ENCODE assay signal across 15 cellular contexts in the genomic region with DNA sequence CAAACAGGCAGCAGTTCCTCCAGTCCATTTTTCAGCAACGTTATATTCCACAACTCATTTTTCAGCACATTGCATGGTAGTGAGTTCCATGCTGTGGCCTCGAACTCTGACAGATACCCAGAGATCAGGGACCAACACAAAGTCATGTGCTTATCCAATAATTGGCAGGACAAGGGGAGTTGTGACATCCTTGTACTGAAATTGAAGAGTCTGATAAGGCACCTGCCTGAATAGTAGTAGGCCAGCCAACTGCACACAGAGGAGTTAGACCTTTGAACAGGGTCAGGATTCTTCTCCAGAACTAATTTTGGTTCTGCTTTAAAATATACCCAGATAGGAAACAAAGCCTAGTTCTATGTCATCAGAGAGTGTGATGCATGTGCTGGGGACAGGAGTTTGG. TPM values are rescaled to one million over a fixed set of nuclear protein-coding genes. Genes with fewer than 3 reads are reported as not detected.
DNase-seq lines count a peak whose midpoint lies in the region; ATAC-seq, FAIRE-seq and TF ChIP-seq lines count a peak whose summit lies in the region.
"Had no signal": no experiment of that assay in that cellular context is flagged by ENCODE, and none has a peak within 500 bp of the region (broad histone marks: within the 10 kb centered on the region; RNA-seq: fewer than 3 reads in every experiment).

No MANE protein-coding gene starts in this region.

- H3K27ac ChIP-seq in RWPE2 (ENCODE audit: poor library complexity, severe bottlenecking) (peak overlapping the region; percentile 86), kidney (ENCODE audit: low read depth in 2 of 2, low read length in 2 of 2) (peak overlapping the region; percentile 5 to 63), thyroid gland (peak overlapping the region; percentile 32 to 64 (median 42))

- no peak overlapping the region for H3K9ac ChIP-seq in kidney (ENCODE audit: low read length in 2 of 2)

- no peaks in the 10 kb centered on the region for H3K27me3 Mint-ChIP-seq in chondrocyte (ENCODE audit: low read depth)
- H3K27me3 Mint-ChIP-seq: CD4-positive, alpha-beta memory T cell had no signal

- ATAC-seq in RWPE2 (ENCODE audit: low read depth) (no peak), GM18520 (IDR thresholded peaks at IDR 0.05; ENCODE audit: unreplicated experiment) (no peak), GM18511 (IDR thresholded peaks at IDR 0.05; ENCODE audit: unreplicated experiment) (no peak)
- ATAC-seq: Panc1 had no signal

- no peaks in the 10 kb centered on the region for H3K27me3 ChIP-seq in RWPE2 (ENCODE audit: insufficient read depth, poor library complexity, severe bottlenecking)
- H3K27me3 ChIP-seq in thyroid gland: no peaks in the 10 kb centered on the region
- H3K27me3 ChIP-seq: BE2C had no signal

- H3K4me3 ChIP-seq in RWPE2 (ENCODE audit: severe bottlenecking) (no peak overlapping the region), kidney (ENCODE audit: low read length in 2 of 2) (no peak overlapping the region), thyroid gland (replicated peaks in 1 of 3) (no peak overlapping the region)

- H3K27ac Mint-ChIP-seq in chondrocyte (ENCODE audit: unreplicated experiment): peak overlapping the region; percentile 75
- H3K27ac Mint-ChIP-seq: CD4-positive, alpha-beta memory T cell had no signal

- no peak for TF ChIP-seq POLR2A in thyroid gland (IDR thresholded peaks at IDR 0.05)

- WGBS in thyroid gland, 2 donors: 94 to 97% methylated on average over 2 of the region's 2 CpGs

- intact Hi-C loops in kidney (cut with DNase I) (no loop called here), thyroid gland (cut with DNase I) (no loop called here)

- H3K36me3 Mint-ChIP-seq in chondrocyte (ENCODE audit: low read depth): peaks cover 14% of the 10 kb centered on the region

- no peak overlapping the region for H3K4me3 Mint-ChIP-seq in chondrocyte (ENCODE audit: unreplicated experiment)
- H3K4me3 Mint-ChIP-seq: CD4-positive, alpha-beta memory T cell had no signal

- H3K4me1 Mint-ChIP-seq in chondrocyte (ENCODE audit: low read depth): peaks cover 49% of the 10 kb centered on the region
- H3K4me1 Mint-ChIP-seq: CD4-positive, alpha-beta memory T cell had no signal

- DNase-seq in RWPE2 (ENCODE audit: low spot score) (no peak), chondrocyte (ENCODE audit: low spot score) (no peak), kidney (no peak), thyroid gland (no peak), germinal center (ENCODE audit: low spot score) (no peak)
- DNase-seq: BE2C; CD4-positive, alpha-beta memory T cell; NCI-H1436; NCI-H2029 treated with DMSO at 0.1 percent for 48 hours; NCI-H510A treated with DMSO at 0.1 percent for 48 hours; SIG-M5 had no signal

- H3K9me3 ChIP-seq in RWPE2 (ENCODE audit: severe bottlenecking) (no peaks in the 10 kb centered on the region), kidney (ENCODE audit: control insufficient read depth in 1 of 2, low read length in 2 of 2) (no peaks in the 10 kb centered on the region), thyroid gland (no peaks in the 10 kb centered on the region)
- H3K9me3 ChIP-seq: BE2C had no signal

- H3K4me1 ChIP-seq in RWPE2 (ENCODE audit: insufficient read depth, poor library complexity, severe bottlenecking): peaks cover 26% of the 10 kb centered on the region
- peaks cover 21 to 25% of the 10 kb centered on the region in 2 donors for H3K4me1 ChIP-seq in kidney (ENCODE audit: control insufficient read depth in 1 of 2, insufficient read depth in 1 of 2, low read depth in 1 of 2, low read length in 2 of 2)
- H3K4me1 ChIP-seq in thyroid gland: peaks cover 28 to 65% of the 10 kb centered on the region in 2 donors
- H3K4me1 ChIP-seq: BE2C had no signal

- no peak for FAIRE-seq in kidney (lab: Jason Lieb, UNC)
- FAIRE-seq: H54 had no signal

- H3K36me3 ChIP-seq in RWPE2 (ENCODE audit: low read depth): peaks cover 40% of the 10 kb centered on the region
- peaks cover 14 to 24% of the 10 kb centered on the region in 2 donors for H3K36me3 ChIP-seq in kidney (ENCODE audit: control insufficient read depth in 1 of 2, insufficient read depth in 2 of 2, low read length in 2 of 2)
- peaks cover 38 to 53% of the 10 kb centered on the region in 2 donors for H3K36me3 ChIP-seq in thyroid gland
- H3K36me3 ChIP-seq: BE2C had no signal

- TF ChIP-seq CTCF in RWPE2 (IDR thresholded peaks at IDR 0.05; ENCODE audit: poor library complexity, severe bottlenecking) (no peak), chondrocyte (IDR thresholded peaks at IDR 0.05) (no peak), kidney (IDR thresholded peaks at IDR 0.05; ENCODE audit: borderline replicate concordance, extremely low read depth, insufficient read depth) (no peak), thyroid gland (IDR thresholded peaks at IDR 0.05) (no peak)

- no peaks in the 10 kb centered on the region for H3K9me3 Mint-ChIP-seq in chondrocyte (ENCODE audit: low read depth)
- H3K9me3 Mint-ChIP-seq: CD4-positive, alpha-beta memory T cell had no signal

RNA-seq across cellular contexts. Expression of gene GRAMD2B, which starts 46.7 kb away (rescaled TPM):
- total RNA-seq in chondrocyte (56.5 to 72.4 TPM (median 61.5 TPM) in 3 replicates), kidney (38.5 TPM), thyroid gland (100 to 1,000 TPM in 3 of 4 donors, 10 to 100 TPM in 1; 68.1 to 115 (median 105) TPM)
- polyA plus RNA-seq in kidney (ENCODE audit: insufficient read depth, low read depth, low replicate concordance): 18.4 TPM

Comparison
In these comparisons a context has a peak if more than half of its experiments do, and no peak if none do; other contexts are left out.
1. H3K27ac ChIP-seq: peak in every context shown above with its lines; median percentile 86 in RWPE2; 42 in thyroid gland; 34 in kidney.